ENCODE assay signal across 8 cellular contexts in genomic region chr1:155244368-155245162, GRCh38. TPM values are rescaled to one million over a fixed set of nuclear protein-coding genes. Genes with fewer than 3 reads are reported as not detected.
DNase-seq lines count a peak whose midpoint lies in the region; ATAC-seq, FAIRE-seq and TF ChIP-seq lines count a peak whose summit lies in the region.

No MANE protein-coding gene starts in this region.

- H3K9ac ChIP-seq in Loucy (ENCODE audit: low read depth, low read length, poor library complexity, severe bottlenecking) (peak overlapping the region; percentile 92), neural cell (ENCODE audit: low read length) (peak overlapping the region; percentile 74)

- peak overlapping the region; percentile 70 to 77 for H3K4me3 Mint-ChIP-seq in stimulated activated naive CD8-positive, alpha-beta T cell treated with anti-CD3 and anti-CD28 coated beads, Interleukin-15, amount 100 ng/mL, for 72 hours

- H4K20me1 ChIP-seq in Loucy (ENCODE audit: insufficient read depth, low read length, poor library complexity, severe bottlenecking) (no peaks in the 10 kb centered on the region), neural cell (ENCODE audit: insufficient read depth) (no peaks in the 10 kb centered on the region)

- H3F3A ChIP-seq in Loucy (ENCODE audit: low read depth) (0 out of 2 replicates have a peak, but pooled peaks cover 4% of the 10 kb centered on the region), neural cell (ENCODE audit: insufficient read depth, low read length, poor library complexity, severe bottlenecking) (no peaks in the 10 kb centered on the region)

- peak; percentile 43 for TF ChIP-seq CTCF in Loucy (conservative IDR thresholded peaks at IDR 0.05; ENCODE audit: low read length)
- peak; percentile 9 for TF ChIP-seq CTCF in RWPE2 (IDR thresholded peaks at IDR 0.05; ENCODE audit: poor library complexity, severe bottlenecking)
- TF ChIP-seq CTCF in neural cell (IDR thresholded peaks at IDR 0.05; ENCODE audit: poor library complexity, severe bottlenecking): peak; percentile 69

- FAIRE-seq in G401.6 (lab: Jason Lieb, UNC): peak; percentile 91

- TF ChIP-seq RAD21 in neural cell (conservative IDR thresholded peaks at IDR 0.05): peak; percentile 40

- H3K4me2 ChIP-seq in Loucy (ENCODE audit: low read depth, low read length, poor library complexity, severe bottlenecking) (peak overlapping the region; percentile 90), neural cell (ENCODE audit: low read length) (peak overlapping the region; percentile 74)

- H3K9me3 Mint-ChIP-seq in stimulated activated naive CD8-positive, alpha-beta T cell treated with anti-CD3 and anti-CD28 coated beads, Interleukin-15, amount 100 ng/mL, for 72 hours: no peaks in the 10 kb centered on the region

- H2AFZ ChIP-seq in Loucy (ENCODE audit: low read length) (peak overlapping the region; percentile 94), neural cell (ENCODE audit: low read depth, low read length) (peak overlapping the region; percentile 84)

- H3K4me1 Mint-ChIP-seq in stimulated activated naive CD8-positive, alpha-beta T cell treated with anti-CD3 and anti-CD28 coated beads, Interleukin-15, amount 100 ng/mL, for 72 hours: peaks cover 55% of the 10 kb centered on the region

- H3K36me3 ChIP-seq in H7 (replicated peaks; ENCODE audit: control insufficient read depth, insufficient read depth, low read length) (no peaks in the 10 kb centered on the region; the same call in none of the 2 replicates), Loucy (ENCODE audit: insufficient read depth, low read length) (no peaks in the 10 kb centered on the region), RWPE2 (ENCODE audit: low read depth) (peaks cover 20% of the 10 kb centered on the region), neural cell (ENCODE audit: insufficient read depth, low read length) (no peaks in the 10 kb centered on the region)

- peak overlapping the region; percentile 56 for H3K4me3 ChIP-seq in H7 (ENCODE audit: insufficient read depth, low read depth, low read length)
- peak overlapping the region; percentile 82 for H3K4me3 ChIP-seq in Loucy (ENCODE audit: low read length, poor library complexity, severe bottlenecking)
- peak overlapping the region; percentile 48 for H3K4me3 ChIP-seq in RWPE2 (ENCODE audit: severe bottlenecking)
- peak overlapping the region; percentile 65 for H3K4me3 ChIP-seq in neural cell (ENCODE audit: low read length)

- peak; percentile 92 for TF ChIP-seq EP300 in neural cell (conservative IDR thresholded peaks at IDR 0.05; ENCODE audit: poor library complexity, severe bottlenecking)

- ATAC-seq in RWPE2 (ENCODE audit: low read depth): peak; percentile 93
- ATAC-seq in stimulated activated naive CD8-positive, alpha-beta T cell treated with anti-CD3 and anti-CD28 coated beads, Interleukin-15, amount 100 ng/mL, for 72 hours: peak; percentile 97

- peak; percentile 98 for DNase-seq in H7
- DNase-seq in RWPE2 (ENCODE audit: low spot score): peak; percentile 97
- peak; percentile 92 for DNase-seq in activated effector memory CD4-positive, alpha-beta T cell treated with Interleukin-2 at 50 U/mL for 16 hours
- DNase-seq in fibroblast of the conjunctiva (ENCODE audit: low read depth): peak; percentile 99
- peak; percentile 96 to 100 for DNase-seq in stimulated activated naive CD8-positive, alpha-beta T cell treated with anti-CD3 and anti-CD28 coated beads, Interleukin-15, amount 100 ng/mL, for 72 hours

- H3K79me2 ChIP-seq in Loucy (ENCODE audit: insufficient read depth, low read length) (peaks cover 24% of the 10 kb centered on the region), neural cell (replicated peaks; ENCODE audit: insufficient read depth, low read length) (no peaks in the 10 kb centered on the region)

- H3K4me1 ChIP-seq in Loucy (ENCODE audit: insufficient read depth, low read length, poor library complexity, severe bottlenecking) (peaks cover 29% of the 10 kb centered on the region), RWPE2 (ENCODE audit: insufficient read depth, poor library complexity, severe bottlenecking) (peaks cover 5% of the 10 kb centered on the region)

- no peaks in the 10 kb centered on the region for H3K27me3 Mint-ChIP-seq in stimulated activated naive CD8-positive, alpha-beta T cell treated with anti-CD3 and anti-CD28 coated beads, Interleukin-15, amount 100 ng/mL, for 72 hours

- peak overlapping the region; percentile 74 to 86 for H3K27ac Mint-ChIP-seq in stimulated activated naive CD8-positive, alpha-beta T cell treated with anti-CD3 and anti-CD28 coated beads, Interleukin-15, amount 100 ng/mL, for 72 hours

- H3K9me3 ChIP-seq in Loucy (ENCODE audit: insufficient read depth, low read depth, low read length) (no peaks in the 10 kb centered on the region), RWPE2 (ENCODE audit: severe bottlenecking) (no peaks in the 10 kb centered on the region), neural cell (ENCODE audit: low read length) (no peaks in the 10 kb centered on the region)

- H3K27ac ChIP-seq in RWPE2 (ENCODE audit: poor library complexity, severe bottlenecking) (peak overlapping the region; percentile 66), neural cell (ENCODE audit: low read length) (peak overlapping the region; percentile 89)

- peaks cover 9% of the 10 kb centered on the region for H3K27me3 ChIP-seq in H7 (ENCODE audit: control insufficient read depth, insufficient read depth, low read length)
- H3K27me3 ChIP-seq in Loucy (ENCODE audit: insufficient read depth, low read length, poor library complexity, severe bottlenecking): no peaks in the 10 kb centered on the region
- H3K27me3 ChIP-seq in RWPE2 (ENCODE audit: insufficient read depth, poor library complexity, severe bottlenecking): no peaks in the 10 kb centered on the region
- H3K27me3 ChIP-seq in neural cell (ENCODE audit: insufficient read depth, low read depth, low read length): no peaks in the 10 kb centered on the region

- H3K9me2 ChIP-seq in Loucy (replicated peaks; ENCODE audit: low read depth, low read length) (no peaks in the 10 kb centered on the region), neural cell (ENCODE audit: insufficient read depth, low read length) (no peaks in the 10 kb centered on the region)

TF ChIP-seq in neural cell, 6 proteins besides CTCF, POLR2A, EP300 and RAD21:
- TF ChIP-seq REST (IDR thresholded peaks at IDR 0.05; ENCODE audit: borderline replicate concordance) (peak; percentile 82), POLR2AphosphoS5 (IDR thresholded peaks at IDR 0.05) (peak; percentile 91), MXI1 (conservative IDR thresholded peaks at IDR 0.05; ENCODE audit: poor library complexity, severe bottlenecking) (peak; percentile 67), EZH2 (IDR thresholded peaks at IDR 0.05; ENCODE audit: borderline replicate concordance, insufficient read depth, low read length, poor library complexity, severe bottlenecking) (no peak), TAF1 (IDR thresholded peaks at IDR 0.05; ENCODE audit: low read depth) (peak; percentile 90), SMC3 (conservative IDR thresholded peaks at IDR 0.05; ENCODE audit: poor library complexity) (peak; percentile 56)

RNA-seq across cellular contexts. Expression of gene ENTREP3, which starts 10.7 kb away (rescaled TPM):
- 9.4 and 14.7 TPM in 2 replicates for total RNA-seq in H7 (2014; rRNA removed; shearing (Covaris generic))
- polyA plus RNA-seq in neural cell: 9.8 and 11.1 TPM in 2 replicates
- 8.0 and 8.6 TPM in 2 replicates for polyA minus RNA-seq in neural cell

RNA-seq across cellular contexts. Expression of gene SCAMP3, which starts 17.6 kb away (rescaled TPM):
- 59.4 and 61.4 TPM in 2 replicates for total RNA-seq in H7 (2014; rRNA removed; shearing (Covaris generic))
- 34.6 and 50.0 TPM in 2 replicates for polyA plus RNA-seq in neural cell
- polyA minus RNA-seq in neural cell: 26.3 and 29.4 TPM in 2 replicates

RNA-seq across cellular contexts. Expression of gene CLK2, which starts 28.7 kb away (rescaled TPM):
- 38.7 and 48.6 TPM in 2 replicates for total RNA-seq in H7 (2014; rRNA removed; shearing (Covaris generic))
- polyA plus RNA-seq in neural cell: 44.4 and 57.7 TPM in 2 replicates
- polyA minus RNA-seq in neural cell: 35.1 and 39.0 TPM in 2 replicates

RNA-seq across cellular contexts. Expression of gene HCN3, which starts 32.7 kb away (rescaled TPM):
- total RNA-seq in H7 (2014; rRNA removed; shearing (Covaris generic)): 5.1 and 7.7 TPM in 2 replicates
- 53.2 and 53.4 TPM in 2 replicates for polyA plus RNA-seq in neural cell
- polyA minus RNA-seq in neural cell: 27.2 and 28.7 TPM in 2 replicates

RNA-seq across cellular contexts. Expression of gene MTX1, which starts 36.1 kb away (rescaled TPM):
- 180 and 221 TPM in 2 replicates for total RNA-seq in H7 (2014; rRNA removed; shearing (Covaris generic))
- polyA plus RNA-seq in neural cell: 48.0 and 55.0 TPM in 2 replicates
- 19.6 and 23.1 TPM in 2 replicates for polyA minus RNA-seq in neural cell

Comparison
In these comparisons a context has a peak if more than half of its experiments do, and no peak if none do; other contexts are left out.
1. Peak in every context shown above with its lines: DNase-seq, ATAC-seq, H3K4me3 ChIP-seq and H3K27ac ChIP-seq.
2. CTCF ChIP-seq: peak in every context shown above with its lines; median percentile 69 in neural cell; 43 in Loucy; 9 in RWPE2.